Comparison of ENCODE assay signal across 24 cellular contexts in the genomic region with DNA sequence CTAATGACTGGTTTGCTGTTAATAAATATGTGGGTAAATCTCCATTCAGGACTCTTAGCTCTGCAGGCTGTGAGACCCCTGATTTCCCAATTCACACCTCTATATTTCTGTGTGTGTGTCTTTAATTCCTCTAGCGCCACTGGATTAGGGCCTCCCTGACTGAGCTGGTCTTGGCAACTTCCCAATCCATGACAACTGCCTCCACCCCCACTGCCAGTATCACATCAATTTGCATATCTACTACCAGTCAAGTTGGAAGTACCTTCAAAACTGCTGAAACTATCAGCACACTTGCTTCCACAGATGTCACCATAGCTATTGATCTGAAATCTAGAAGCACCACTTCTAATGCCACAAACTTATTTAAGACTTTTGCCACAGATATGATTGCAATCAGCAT. TPM values are rescaled to one million over a fixed set of nuclear protein-coding genes. Genes with fewer than 3 reads are reported as not detected.
"Had no signal": no experiment of that assay in that cellular context is flagged by ENCODE, and none has a peak within 500 bp of the region (broad histone marks: within the 10 kb centered on the region; RNA-seq: fewer than 3 reads in every experiment).

No MANE protein-coding gene starts in this region.

- DNase-seq: effector memory CD4-positive, alpha-beta T cell; heart left ventricle; kidney; natural killer cell; pancreas; retina; right lobe of liver; stimulated activated CD4-positive, alpha-beta T cell treated with anti-CD3 and anti-CD28 coated beads, Interleukin-12 subunit alpha, Interleukin-12 subunit beta, amount 100 ng/mL, for 4 hours; stimulated activated CD4-positive, alpha-beta T cell treated with anti-CD3 and anti-CD28 coated beads, Interleukin-1b, Interleukin-23, amount 100 ng/mL, for 48 hours; stimulated activated CD4-positive, alpha-beta T cell treated with anti-CD3 and anti-CD28 coated beads, Interleukin-4, amount 100 ng/mL, for 1 hour; stimulated activated CD8-positive, alpha-beta memory T cell treated with anti-CD3 and anti-CD28 coated beads, Interleukin-4, amount 100 ng/mL, for 48 hours; stimulated activated naive CD4-positive, alpha-beta T cell; stimulated activated naive CD8-positive, alpha-beta T cell treated with anti-CD3 and anti-CD28 coated beads, Interleukin-15, amount 100 ng/mL, for 72 hours; transverse colon; upper lobe of right lung had no signal

- ATAC-seq: foreskin keratinocyte, gastroesophageal sphincter, heart left ventricle, left lobe of liver, natural killer cell, pancreas, right lobe of liver, upper lobe of right lung had no signal

RNA-seq across cellular contexts. Expression of a gene that starts 27.6 kb away (rescaled TPM):
- polyA plus RNA-seq: endothelial cell of umbilical vein, fibroblast of lung, foreskin keratinocyte, heart left ventricle, hepatocyte, lung, pancreas, smooth muscle cell had no signal

RNA-seq across cellular contexts. Expression of a gene that starts 42.4 kb away (rescaled TPM):
- polyA plus RNA-seq: endothelial cell of umbilical vein, fibroblast of lung, foreskin keratinocyte, heart left ventricle, hepatocyte, liver, lung, pancreas, smooth muscle cell had no signal

RNA-seq across cellular contexts. Expression of a gene that starts 46.7 kb away (rescaled TPM):
- polyA plus RNA-seq: endothelial cell of umbilical vein, fibroblast of lung, foreskin keratinocyte, heart left ventricle, hepatocyte, liver, lung, smooth muscle cell had no signal
